In the genomic region with DNA sequence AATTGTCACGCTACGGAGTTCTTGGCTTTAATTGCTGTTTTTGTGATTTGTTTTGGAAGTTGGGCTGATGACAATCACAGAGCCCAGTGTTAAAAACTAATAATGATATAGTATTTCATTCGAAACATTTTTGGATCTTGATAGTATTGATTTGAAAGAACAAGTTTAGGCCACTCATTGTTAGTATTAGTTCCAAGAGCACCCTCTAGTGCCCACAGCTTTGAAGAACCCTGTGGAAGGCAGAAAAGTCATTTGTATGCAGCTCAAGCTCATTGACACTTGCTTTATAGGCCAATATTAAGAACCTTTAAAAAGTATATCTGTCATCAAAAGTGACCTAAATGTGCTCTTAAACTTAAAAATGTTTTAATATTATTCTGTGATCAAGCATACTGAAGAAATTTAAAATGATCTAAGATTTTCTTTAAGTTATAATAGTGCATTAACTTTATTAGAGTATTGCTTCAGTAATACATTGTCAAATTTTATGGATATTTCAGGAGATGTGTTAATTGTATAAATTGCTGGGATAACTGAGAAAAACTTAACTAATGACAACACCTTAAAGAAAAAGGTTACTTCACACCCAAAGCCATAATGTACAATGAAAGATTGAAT, we compare ENCODE assay signal across 8 cellular contexts.
A peak's percentile ranks its signal among the peaks of the same experiment; 100 is the strongest.
DNase-seq lines count a peak whose midpoint lies in the region; ATAC-seq and TF ChIP-seq lines count a peak whose summit lies in the region.

No MANE protein-coding gene starts in this region.

- H3K27ac ChIP-seq in breast epithelium: no peak overlapping the region

- H3K4me3 Mint-ChIP-seq in activated T-cell treated with anti-CD3 and anti-CD28 coated beads, Interleukin-2, amount 50 U/mL, for 4 hours: no peak overlapping the region

- no peak for TF ChIP-seq POLR2A in breast epithelium (IDR thresholded peaks at IDR 0.05)

- peak; percentile 55 for ATAC-seq in HG02610 (IDR thresholded peaks at IDR 0.05; ENCODE audit: unreplicated experiment)
- ATAC-seq in activated T-cell treated with anti-CD3 and anti-CD28 coated beads, Interleukin-2, amount 50 U/mL, for 4 hours: no peak
- no peak for ATAC-seq in HG03520 (IDR thresholded peaks at IDR 0.05; ENCODE audit: unreplicated experiment)

- intact Hi-C loops in breast epithelium (cut with DNase I; ENCODE audit: low total_unique reads): no loop called here

- H3K36me3 Mint-ChIP-seq in activated T-cell treated with anti-CD3 and anti-CD28 coated beads, Interleukin-2, amount 50 U/mL, for 4 hours (ENCODE audit: insufficient read depth): no peaks in the 10 kb centered on the region

- H3K27me3 Mint-ChIP-seq in activated T-cell treated with anti-CD3 and anti-CD28 coated beads, Interleukin-2, amount 50 U/mL, for 4 hours (ENCODE audit: low read depth): no peaks in the 10 kb centered on the region

- H3K9me3 Mint-ChIP-seq in activated T-cell treated with anti-CD3 and anti-CD28 coated beads, Interleukin-2, amount 50 U/mL, for 4 hours: peaks cover 10% of the 10 kb centered on the region

- no peak overlapping the region for H3K4me3 ChIP-seq in breast epithelium

- peak in 2 of 3 donors; percentile 33 to 52 for TF ChIP-seq CTCF in breast epithelium (IDR thresholded peaks at IDR 0.05)

- no peaks in the 10 kb centered on the region for H3K9me3 ChIP-seq in breast epithelium

- no peaks in the 10 kb centered on the region for H3K27me3 ChIP-seq in breast epithelium

- no peaks in the 10 kb centered on the region for H3K4me1 Mint-ChIP-seq in activated T-cell treated with anti-CD3 and anti-CD28 coated beads, Interleukin-2, amount 50 U/mL, for 4 hours (ENCODE audit: low read depth)

- no peaks in the 10 kb centered on the region for H3K36me3 ChIP-seq in breast epithelium

- DNase-seq in Daoy (ENCODE audit: low read depth): peak; percentile 6
- DNase-seq in NCI-H446 (lab: John Stamatoyannopoulos, UW): peak; percentile 56 to 69
- DNase-seq in breast epithelium (ENCODE audit: low spot score in 2 of 2): no peak
- DNase-seq in lung microvascular endothelial cell (ENCODE audit: low read depth in 2 of 2): peak; percentile 44 to 61
- DNase-seq in activated T-cell treated with anti-CD3 and anti-CD28 coated beads, Interleukin-2, amount 50 U/mL, for 4 hours: no peak
- no peak for DNase-seq in T-helper 9 cell

- no peaks in the 10 kb centered on the region for H3K4me1 ChIP-seq in breast epithelium

Comparison
In these comparisons a context has a peak if more than half of its experiments do, and no peak if none do; other contexts are left out.
1. DNase-seq: peak in Daoy (single experiment), NCI-H446 (2 of 2) and lung microvascular endothelial cell (2 of 2); none in breast epithelium (0 of 2), activated T-cell treated with anti-CD3 and anti-CD28 coated beads, Interleukin-2, amount 50 U/mL, for 4 hours (single experiment) and T-helper 9 cell (single experiment).